24 cellular contexts compared by ENCODE assay signal in the genomic region with DNA sequence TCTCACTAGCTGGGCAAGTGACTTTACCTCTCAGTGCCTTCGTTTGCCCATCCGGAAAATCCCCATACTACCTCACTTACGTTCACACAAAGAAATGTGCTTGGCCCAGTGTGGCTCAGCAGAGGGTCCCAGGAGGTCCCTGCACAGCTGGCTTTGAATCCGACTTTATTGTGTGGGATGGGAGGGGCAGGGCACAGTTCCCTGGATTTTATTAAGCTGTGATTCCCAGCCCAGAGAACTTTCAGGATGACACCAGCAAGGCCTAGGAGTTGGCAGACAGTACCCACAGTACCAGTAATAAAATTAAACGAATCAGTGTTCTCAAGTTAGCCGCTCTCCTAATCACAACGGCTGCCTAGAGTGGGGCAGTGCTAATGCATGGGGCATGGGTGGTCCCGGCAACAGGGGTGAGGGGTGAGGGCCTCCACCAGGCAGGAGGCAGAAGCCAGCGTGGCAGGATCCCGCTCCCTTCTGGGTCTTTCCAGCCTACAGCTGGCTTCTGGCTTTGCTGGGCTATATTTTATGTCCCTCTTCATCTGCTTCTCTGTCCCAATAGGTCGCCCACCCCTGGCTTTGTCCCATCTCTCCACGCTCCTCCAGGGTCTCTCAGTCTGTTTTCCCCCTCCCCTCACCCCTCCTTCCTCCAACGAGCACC.
A peak's percentile ranks its signal among the peaks of the same experiment; 100 is the strongest.
DNase-seq lines count a peak whose midpoint lies in the region; ATAC-seq and TF ChIP-seq lines count a peak whose summit lies in the region.
"Had no signal": no experiment of that assay in that cellular context is flagged by ENCODE, and none has a peak within 500 bp of the region (broad histone marks: within the 10 kb centered on the region; RNA-seq: fewer than 3 reads in every experiment).

No MANE protein-coding gene starts in this region.

- ATAC-seq in HG03432 (IDR thresholded peaks at IDR 0.05; ENCODE audit: unreplicated experiment) (no peak), HG02885 (IDR thresholded peaks at IDR 0.05; ENCODE audit: poor library complexity, unreplicated experiment) (no peak)
- ATAC-seq: activated T-cell treated with anti-CD3 and anti-CD28 coated beads, Interleukin-2, amount 50 U/mL, for 4 hours; CD8-positive, alpha-beta T cell; sciatic nerve; stimulated activated naive CD8-positive, alpha-beta T cell treated with anti-CD3 and anti-CD28 coated beads, Interleukin-15, amount 100 ng/mL, for 72 hours had no signal

- peak overlapping the region; percentile 72 for H3K4me3 ChIP-seq in endodermal cell (ENCODE audit: low read length)
- H3K4me3 ChIP-seq in suprapubic skin = peak overlapping the region; percentile 44
- no peak overlapping the region for H3K4me3 ChIP-seq in BE2C (ENCODE audit: low read depth, low read length)

- H3K27ac ChIP-seq in endodermal cell (ENCODE audit: low read depth, low read length) (no peak overlapping the region), suprapubic skin (no peak overlapping the region)
- H3K27ac ChIP-seq: 22Rv1, pancreas, tibial nerve had no signal

- TF ChIP-seq CTCF in endodermal cell (conservative IDR thresholded peaks at IDR 0.05) = no peak
- no peak for TF ChIP-seq CTCF in nephron progenitor cell (IDR thresholded peaks at IDR 0.05)
- no peak for TF ChIP-seq CTCF in suprapubic skin (IDR thresholded peaks at IDR 0.05)
- TF ChIP-seq CTCF in BE2C (IDR thresholded peaks at IDR 0.05; ENCODE audit: low read depth, low read length) = no peak

- H3K27me3 ChIP-seq in endodermal cell (ENCODE audit: control insufficient read depth, insufficient read depth, low read length, poor library complexity, severe bottlenecking) (peaks cover 94% of the 10 kb centered on the region), suprapubic skin (peaks cover 89% of the 10 kb centered on the region), BE2C (peaks cover 12% of the 10 kb centered on the region)

- DNase-seq in activated effector memory CD4-positive, alpha-beta T cell treated with anti-CD3 and anti-CD28 coated beads, Interleukin-2, amount 50 U/mL, for 16 hours = peak; percentile 47
- no peak for DNase-seq in activated effector memory CD4-positive, alpha-beta T cell treated with Interleukin-2 at 50 U/mL for 16 hours
- DNase-seq in endodermal cell (no peak), nephron progenitor cell (no peak), suprapubic skin (ENCODE audit: low spot score in 2 of 2) (no peak), BE2C (no peak)
- DNase-seq: activated CD4-positive, alpha-beta T cell treated with anti-CD3 and anti-CD28 coated beads for 48 hours; activated naive CD4-positive, alpha-beta T cell treated with Interleukin-2 at 50 U/mL for 16 hours; activated T-cell treated with anti-CD3 and anti-CD28 coated beads, Interleukin-2, amount 50 U/mL, for 4 hours; amniotic stem cell; CD8-positive, alpha-beta T cell; GOT3; Karpas-422; mesendoderm; NCI-H1694 treated with DMSO at 0.1 percent for 48 hours; NCI-H524 treated with DMSO at 0.1 percent for 48 hours; RPMI8226; stimulated activated naive CD8-positive, alpha-beta T cell treated with anti-CD3 and anti-CD28 coated beads, Interleukin-15, amount 100 ng/mL, for 72 hours had no signal

- H3K9me3 ChIP-seq in endodermal cell (ENCODE audit: control insufficient read depth, low read length) (no peaks in the 10 kb centered on the region), suprapubic skin (no peaks in the 10 kb centered on the region), BE2C (no peaks in the 10 kb centered on the region)
- H3K9me3 ChIP-seq: pancreas, tibial nerve had no signal

- H3K4me3 Mint-ChIP-seq in endodermal cell (peak overlapping the region; percentile 54), nephron progenitor cell (peak overlapping the region; percentile 61)
- H3K4me3 Mint-ChIP-seq: activated T-cell treated with anti-CD3 and anti-CD28 coated beads, Interleukin-2, amount 50 U/mL, for 4 hours; CD8-positive, alpha-beta T cell had no signal

- H3K36me3 ChIP-seq in endodermal cell (ENCODE audit: control insufficient read depth, insufficient read depth, low read length) (no peaks in the 10 kb centered on the region), suprapubic skin (no peaks in the 10 kb centered on the region), BE2C (no peaks in the 10 kb centered on the region)
- H3K36me3 ChIP-seq: pancreas, tibial nerve had no signal

- no peaks in the 10 kb centered on the region for H3K9me3 Mint-ChIP-seq in endodermal cell
- H3K9me3 Mint-ChIP-seq in nephron progenitor cell = no peaks in the 10 kb centered on the region
- H3K9me3 Mint-ChIP-seq: activated T-cell treated with anti-CD3 and anti-CD28 coated beads, Interleukin-2, amount 50 U/mL, for 4 hours; CD8-positive, alpha-beta T cell; stimulated activated naive CD8-positive, alpha-beta T cell treated with anti-CD3 and anti-CD28 coated beads, Interleukin-15, amount 100 ng/mL, for 72 hours had no signal

- TF ChIP-seq EP300 in suprapubic skin (IDR thresholded peaks at IDR 0.05) = no peak

- H3K27me3 Mint-ChIP-seq in endodermal cell (ENCODE audit: insufficient read depth) (peaks cover 95% of the 10 kb centered on the region), nephron progenitor cell (ENCODE audit: low read depth, poor library complexity) (peaks cover 99% of the 10 kb centered on the region)

- H3K9ac ChIP-seq in endodermal cell (ENCODE audit: extremely low read depth, low read length, poor library complexity, severe bottlenecking) = no peak overlapping the region

- H3K4me1 Mint-ChIP-seq in endodermal cell (no peaks in the 10 kb centered on the region), nephron progenitor cell (peaks cover 11% of the 10 kb centered on the region)

- H3K4me1 ChIP-seq in endodermal cell (ENCODE audit: control insufficient read depth, insufficient read depth, low read length) (no peaks in the 10 kb centered on the region), suprapubic skin (peaks cover 17% of the 10 kb centered on the region), BE2C (no peaks in the 10 kb centered on the region)

- 70 to 76% methylated on average over 12 to 13 of the region's 13 CpGs for WGBS in endodermal cell (ENCODE audit: insufficient coverage in 1 of 2, insufficient read length in 1 of 2), 2 experiments
- WGBS in suprapubic skin = 37% methylated on average over 12 of the region's 13 CpGs

- H3K27ac Mint-ChIP-seq in endodermal cell = no peak overlapping the region
- H3K27ac Mint-ChIP-seq in nephron progenitor cell = no peak overlapping the region
- H3K27ac Mint-ChIP-seq: CD8-positive, alpha-beta T cell; stimulated activated naive CD8-positive, alpha-beta T cell treated with anti-CD3 and anti-CD28 coated beads, Interleukin-15, amount 100 ng/mL, for 72 hours had no signal

- H3K36me3 Mint-ChIP-seq in endodermal cell (ENCODE audit: low read depth) (no peaks in the 10 kb centered on the region), nephron progenitor cell (ENCODE audit: low read depth) (no peaks in the 10 kb centered on the region)
- H3K36me3 Mint-ChIP-seq: CD8-positive, alpha-beta T cell had no signal

- no peak for TF ChIP-seq POLR2A in suprapubic skin (IDR thresholded peaks at IDR 0.05)
